Comparison of ENCODE assay signal across 21 cellular contexts in genomic region chr9:100587375-100587774, GRCh38. TPM values are rescaled to one million over a fixed set of nuclear protein-coding genes. Genes with fewer than 3 reads are reported as not detected.
DNase-seq lines count a peak whose midpoint lies in the region; ATAC-seq, FAIRE-seq and TF ChIP-seq lines count a peak whose summit lies in the region.
"Had no signal": no experiment of that assay in that cellular context is flagged by ENCODE, and none has a peak within 500 bp of the region (broad histone marks: within the 10 kb centered on the region; RNA-seq: fewer than 3 reads in every experiment).

No MANE protein-coding gene starts in this region.

- H2BK5ac ChIP-seq in neuronal stem cell (ENCODE audit: low read length): no peak overlapping the region

- no peaks in the 10 kb centered on the region for H3K4me1 ChIP-seq in K562 (replicated peaks in 1 of 2; ENCODE audit: control insufficient read depth in 2 of 2, insufficient read depth in 2 of 2, low read length in 2 of 2)
- H3K4me1 ChIP-seq in mucosa of descending colon (ENCODE audit: low read depth): no peaks in the 10 kb centered on the region
- no peaks in the 10 kb centered on the region for H3K4me1 ChIP-seq in neuronal stem cell (ENCODE audit: control insufficient read depth in 2 of 2, insufficient read depth in 1 of 2, low read depth in 1 of 2, low read length in 2 of 2)
- peaks cover 0 to 7% (median 0%) of the 10 kb centered on the region in 3 donors for H3K4me1 ChIP-seq in esophagus squamous epithelium
- H3K4me1 ChIP-seq: pancreas, uterus had no signal

- no peak overlapping the region for H2BK120ac ChIP-seq in neuronal stem cell (ENCODE audit: low read depth, low read length)

- no peaks in the 10 kb centered on the region for H4K20me1 ChIP-seq in K562 (replicated peaks; ENCODE audit: control insufficient read depth, insufficient read depth, low read length)

- H3K9me3 ChIP-seq in K562 (replicated peaks; ENCODE audit: control insufficient read depth, insufficient read depth, low read depth, low read length) (no peaks in the 10 kb centered on the region), mucosa of descending colon (no peaks in the 10 kb centered on the region), neuronal stem cell (replicated peaks in 1 of 2; ENCODE audit: control insufficient read depth in 2 of 2, insufficient read depth in 1 of 2, low read depth in 1 of 2, low read length in 2 of 2) (no peaks in the 10 kb centered on the region), esophagus squamous epithelium (no peaks in the 10 kb centered on the region)
- H3K9me3 ChIP-seq: pancreas, uterus had no signal

- no peak overlapping the region for H3K27ac ChIP-seq in K562 (ENCODE audit: extremely low read depth, low read depth, low read length)
- H3K27ac ChIP-seq in neuronal stem cell (replicated peaks; ENCODE audit: low read length): no peak overlapping the region
- H3K27ac ChIP-seq in coronary artery: no peak overlapping the region
- no peak overlapping the region for H3K27ac ChIP-seq in esophagus squamous epithelium
- H3K27ac ChIP-seq: KMS-11, pancreas, SK-N-MC, uterus had no signal

- H3K4ac ChIP-seq in neuronal stem cell (ENCODE audit: low read length): no peak overlapping the region

- H3K23ac ChIP-seq in neuronal stem cell (ENCODE audit: low read depth, low read length, poor library complexity): no peak overlapping the region

- POLR2A ChIA-PET in K562 (lab: Yijun Ruan, JAX): interaction anchor here (0.5 to 1.3 kb wide), 2 partner anchors 9 to 208 kb away, joined by 3 to 4 read pairs; partner anchors contain the start of gene CAVIN4

- H2BK15ac ChIP-seq in neuronal stem cell (ENCODE audit: low read length): no peak overlapping the region

- no peak for FAIRE-seq in K562 (lab: Jason Lieb, UNC)
- FAIRE-seq: pancreas had no signal

- H3K18ac ChIP-seq in neuronal stem cell (ENCODE audit: low read length): no peak overlapping the region

- H4K8ac ChIP-seq in neuronal stem cell (ENCODE audit: low read depth, low read length): no peak overlapping the region

- H3K27me3 ChIP-seq in K562 (ENCODE audit: control insufficient read depth in 2 of 2, insufficient read depth in 2 of 2, low read length in 2 of 2) (peaks cover 5 to 25% of the 10 kb centered on the region in 2 experiments; a peak in 3 of 5 replicates), neuronal stem cell (ENCODE audit: control insufficient read depth in 3 of 3, insufficient read depth in 3 of 3, low read depth in 1 of 3, low read length in 3 of 3) (no peaks in the 10 kb centered on the region), esophagus squamous epithelium (no peaks in the 10 kb centered on the region)
- H3K27me3 ChIP-seq: pancreas, uterus had no signal

- no peak for TF ChIP-seq EP300 in K562 (IDR thresholded peaks at IDR 0.05; ENCODE audit: low read length)

- H3K14ac ChIP-seq in neuronal stem cell (ENCODE audit: low read length): no peak overlapping the region

- intact Hi-C loops in K562 (cut with micrococcal nuclease) (no loop called here), mucosa of descending colon (cut with DNase I, micrococcal nuclease) (no loop called here), esophagus squamous epithelium (cut with DNase I) (no loop called here)

- H3K79me2 ChIP-seq in K562 (ENCODE audit: control insufficient read depth, insufficient read depth, low read length): no peaks in the 10 kb centered on the region

- no peak overlapping the region for H2AK5ac ChIP-seq in neuronal stem cell (ENCODE audit: low read depth, low read length)

- H3K9ac ChIP-seq in K562 (ENCODE audit: insufficient read depth in 1 of 2, low read depth in 2 of 2, low read length in 2 of 2) (no peak overlapping the region), neuronal stem cell (ENCODE audit: low read depth, low read length, poor library complexity) (no peak overlapping the region)
- H3K9ac ChIP-seq: KMS-11 had no signal

- H3K9me1 ChIP-seq in K562 (ENCODE audit: control insufficient read depth, insufficient read depth, low read length): no peaks in the 10 kb centered on the region

- H3K4me3 ChIP-seq in K562: no peak overlapping the region
- H3K4me3 ChIP-seq in mucosa of descending colon: no peak overlapping the region
- no peak overlapping the region for H3K4me3 ChIP-seq in foreskin fibroblast (ENCODE audit: low read depth in 1 of 2, low read length in 2 of 2)
- no peak overlapping the region for H3K4me3 ChIP-seq in neuronal stem cell (ENCODE audit: low read length in 2 of 2)
- H3K4me3 ChIP-seq in coronary artery: no peak overlapping the region
- H3K4me3 ChIP-seq in esophagus squamous epithelium: no peak overlapping the region
- H3K4me3 ChIP-seq: pancreas, SK-N-MC, uterus had no signal

- ATAC-seq in K562: no peak
- peak; percentile 16 for ATAC-seq in mucosa of descending colon
- ATAC-seq: pancreas had no signal

- H3K79me1 ChIP-seq in neuronal stem cell (ENCODE audit: low read depth, low read length): no peaks in the 10 kb centered on the region

- H3K4me2 ChIP-seq in K562 (ENCODE audit: insufficient read depth, low read length) (no peak overlapping the region), neuronal stem cell (ENCODE audit: insufficient read depth, low read length, poor library complexity, severe bottlenecking) (no peak overlapping the region)
- H3K4me2 ChIP-seq: KMS-11 had no signal

- WGBS in K562 (ENCODE audit: insufficient coverage, low coverage, missing lambda C conversion rate): under 1% methylated on average over 9 of the region's 9 CpGs
- WGBS in neuronal stem cell (ENCODE audit: extremely low coverage in 2 of 2, insufficient read length in 2 of 2, insufficient replicate concordance in 1 of 2), 2 donors: no CpG with 5 or more reads among the region's 9 CpGs
- WGBS in esophagus squamous epithelium, 2 donors: 42 to 54% methylated on average over 7 to 9 of the region's 9 CpGs

- H3K36me3 ChIP-seq in K562 (ENCODE audit: control insufficient read depth, insufficient read depth, low read length) (no peaks in the 10 kb centered on the region), mucosa of descending colon (ENCODE audit: low read depth) (no peaks in the 10 kb centered on the region), neuronal stem cell (replicated peaks in 1 of 2; ENCODE audit: control insufficient read depth in 2 of 2, insufficient read depth in 2 of 2, low read length in 2 of 2) (peaks cover 21 to 65% of the 10 kb centered on the region in 2 donors), esophagus squamous epithelium (no peaks in the 10 kb centered on the region)
- H3K36me3 ChIP-seq: pancreas, uterus had no signal

- H4K91ac ChIP-seq in neuronal stem cell (ENCODE audit: low read depth, low read length, poor library complexity): no peak overlapping the region

- CTCF ChIA-PET in K562 (lab: Yijun Ruan, JAX; ENCODE audit: low intra/inter-chr PET ratio): no interaction called here

- no peak overlapping the region for H2BK12ac ChIP-seq in neuronal stem cell (ENCODE audit: low read length)

- TF ChIP-seq RAD21 in K562 (CRISPR knock-in tag; conservative IDR thresholded peaks at IDR 0.05 in 1 of 2, IDR thresholded peaks at IDR 0.05 in 1 of 2): no peak

- TF ChIP-seq CTCF in K562 (IDR thresholded peaks at IDR 0.05 in 2 of 3, conservative IDR thresholded peaks at IDR 0.05 in 1 of 3; ENCODE audit: insufficient read depth in 2 of 3, low read depth in 1 of 3, low read length in 3 of 3) (no peak), mucosa of descending colon (IDR thresholded peaks at IDR 0.05) (no peak), foreskin fibroblast (IDR thresholded peaks at IDR 0.05; ENCODE audit: low read depth, low read length) (no peak), coronary artery (IDR thresholded peaks at IDR 0.05) (no peak), esophagus squamous epithelium (IDR thresholded peaks at IDR 0.05) (no peak)

- in situ Hi-C loops in K562 (cut with MboI): loop anchor here (25.0 kb wide), 2 partner anchors 250 to 550 kb away; no protein-coding TSS in a partner anchor

- TF ChIP-seq POLR2A in K562 (conservative IDR thresholded peaks at IDR 0.05) (no peak), esophagus squamous epithelium (IDR thresholded peaks at IDR 0.05) (no peak)

- peak; percentile 18 for DNase-seq in EL
- DNase-seq in OCI-M1 (lab: John Stamatoyannopoulos, UW): peak; percentile 23
- DNase-seq in K562 (ENCODE audit: extremely low read depth in 1 of 4, low spot score in 3 of 4): no peak
- DNase-seq in mucosa of descending colon: no peak
- no peak for DNase-seq in foreskin fibroblast
- DNase-seq in neuronal stem cell (ENCODE audit: low spot score): no peak
- no peak for DNase-seq in coronary artery (ENCODE audit: low spot score)
- no peak for DNase-seq in esophagus squamous epithelium (lab: John Stamatoyannopoulos, UW)
- DNase-seq: activated CD4-positive, alpha-beta T cell treated with anti-CD3 and anti-CD28 coated beads for 4 hours; activated CD8-positive, alpha-beta memory T cell treated with anti-CD3 and anti-CD28 coated beads, Interleukin-2, amount 50 U/mL, for 48 hours; activated gamma-delta T cell; amniotic stem cell; CD8-positive, alpha-beta memory T cell; cerebellar nuclear complex; HCEC 1CT; NCI-H1092; NCI-H524 treated with DMSO at 0.1 percent for 48 hours; pancreas; uterus had no signal

- no TSS peak for BruUV-seq in K562 (replicated peaks; lab: Mats Ljungman, UMichigan)

- H2AFZ ChIP-seq in K562 (ENCODE audit: low read depth, low read length): no peak overlapping the region
- no peak overlapping the region for H2AFZ ChIP-seq in neuronal stem cell (ENCODE audit: low read length)

RNA-seq across cellular contexts. Expression of gene CAVIN4, which starts 9.5 kb away (rescaled TPM):
- total RNA-seq in K562 (2011; cell fraction: chromatin; rRNA removed; ENCODE audit: low replicate concordance): 0.28 and 0.90 TPM in 2 replicates
- total RNA-seq in K562 (2011; cell fraction: nucleolus; rRNA removed): 0.17 and 0.26 TPM in 2 replicates
- total RNA-seq in K562 (2011; cell fraction: nucleoplasm; rRNA removed): 0.61 and 0.73 TPM in 2 replicates
- 0.12 and 0.23 TPM in 2 replicates for total RNA-seq in K562 (2014; rRNA removed)
- total RNA-seq in K562 (2014; rRNA removed; fragmentation: Illumina TruSeq; extraction: Trizol): 0.29 TPM in 2 replicates
- 0.25 and 0.30 TPM in 2 replicates for total RNA-seq in K562 (2015; rRNA removed; fragmentation: Illumina TruSeq; extraction: Trizol)
- 0.18 and 0.20 TPM in 2 replicates for total RNA-seq in K562 (2021)
- 0.05 and 0.11 TPM in 2 replicates for polyA plus RNA-seq in K562 (2011; rRNA removed)
- 0.04 TPM in 1 of 2 replicates, not detected in the other for polyA plus RNA-seq in K562 (2011; cell fraction: cytosol; rRNA removed)
- polyA plus RNA-seq in K562 (2011; cell fraction: nucleus; rRNA removed): 0.14 and 0.20 TPM in 2 replicates
- polyA plus RNA-seq in K562 (2012): 0.16 and 0.18 TPM in 2 replicates
- 0.19 and 0.27 TPM in 2 replicates for polyA plus RNA-seq in K562 (2014; fragmentation: Illumina TruSeq; extraction: Trizol)
- under 1 TPM; 0.06 TPM for polyA plus RNA-seq in K562 (2014; fragmentation: Nextera tagmentation; extraction: Ambion mirVana)
- 0.08 and 0.11 TPM in 2 replicates for polyA plus RNA-seq in K562 (2014; rRNA removed)
- 0.18 and 0.33 TPM in 2 replicates for polyA minus RNA-seq in K562 (2011; rRNA and poly(A)+ RNA removed)
- polyA minus RNA-seq in K562 (2011; cell fraction: cytosol; rRNA and poly(A)+ RNA removed): not detected in 2 replicates
- 0.27 and 0.33 TPM in 2 replicates for polyA minus RNA-seq in K562 (2011; cell fraction: nucleus; rRNA and poly(A)+ RNA removed)
- under 1 TPM in 2 of 3 donors, not detected in 1; 0.14 to 0.82 TPM for total RNA-seq in mucosa of descending colon
- polyA plus RNA-seq in neuronal stem cell (2013, experiment 1 of 2): 4.7 TPM
- 4.9 TPM for polyA plus RNA-seq in neuronal stem cell (2013, experiment 2 of 2)
- total RNA-seq in esophagus squamous epithelium: under 1 TPM; 0.09 to 0.38 (median 0.19) TPM
- polyA plus RNA-seq: CD8-positive, alpha-beta memory T cell had no signal

Comparison
In these comparisons a context has a peak if more than half of its experiments do, and no peak if none do; other contexts are left out.
1. DNase-seq: peak in EL (single experiment) and OCI-M1 (single experiment); none in K562 (0 of 4), mucosa of descending colon (0 of 3), foreskin fibroblast (0 of 2), neuronal stem cell (single experiment), coronary artery (single experiment) and esophagus squamous epithelium (single experiment).